Comparison of ENCODE assay signal across 11 cellular contexts in genomic region chr2:38590053-38590452, GRCh38. TPM values are rescaled to one million over a fixed set of nuclear protein-coding genes. Genes with fewer than 3 reads are reported as not detected.
DNase-seq lines count a peak whose midpoint lies in the region; ATAC-seq and TF ChIP-seq lines count a peak whose summit lies in the region.
"Had no signal": no experiment of that assay in that cellular context is flagged by ENCODE, and none has a peak within 500 bp of the region (broad histone marks: within the 10 kb centered on the region; RNA-seq: fewer than 3 reads in every experiment).

No MANE protein-coding gene starts in this region.

- no peaks in the 10 kb centered on the region for H3K9me3 Mint-ChIP-seq in T-cell
- H3K9me3 Mint-ChIP-seq: activated naive CD4-positive, alpha-beta T cell treated with anti-CD3 and anti-CD28 coated beads, Interleukin-2, amount 50 U/mL, for 72 hours had no signal

- intact Hi-C loops in stomach (cut with DNase I; ENCODE audit: low total_unique reads) = no loop called here

- H3K27ac ChIP-seq in stomach = no peak overlapping the region

- POLR2A ChIA-PET in T-cell (lab: Charles Lee) = interaction anchor here in 1 of 2 donors (0.6 kb wide), 2 partner anchors 9 to 161 kb away, joined by 3 read pairs; partner anchors contain the start of gene SRSF7

- H3K9me3 ChIP-seq in MG63 (no peaks in the 10 kb centered on the region), stomach (no peaks in the 10 kb centered on the region)

- H3K27ac Mint-ChIP-seq in T-cell = peak overlapping the region; percentile 13 to 84
- H3K27ac Mint-ChIP-seq: activated naive CD4-positive, alpha-beta T cell treated with anti-CD3 and anti-CD28 coated beads, Interleukin-2, amount 50 U/mL, for 72 hours had no signal

- TF ChIP-seq EP300 in stomach (IDR thresholded peaks at IDR 0.05) = no peak

- no peaks in the 10 kb centered on the region for H3K27me3 Mint-ChIP-seq in T-cell

- WGBS in stomach, 5 donors = 83 to 88% (median 87%) methylated on average over 3 of the region's 3 CpGs

- H3K36me3 ChIP-seq in MG63 = peaks cover 10% of the 10 kb centered on the region
- H3K36me3 ChIP-seq in stomach = peaks cover 5 to 19% (median 11%) of the 10 kb centered on the region in 4 donors

- peak; percentile 18 for TF ChIP-seq CTCF in AG09309 (IDR thresholded peaks at IDR 0.05; ENCODE audit: control insufficient read depth, insufficient read depth, low read depth, low read length, missing control alignments)
- peak; percentile 36 for TF ChIP-seq CTCF in fibroblast of the aortic adventitia (IDR thresholded peaks at IDR 0.05; ENCODE audit: insufficient read depth, low read length)
- no peak for TF ChIP-seq CTCF in stomach (IDR thresholded peaks at IDR 0.05)
- TF ChIP-seq CTCF in GM10266 (IDR thresholded peaks at IDR 0.05; ENCODE audit: control insufficient read depth, insufficient read depth, low read depth, missing control alignments) = no peak

- peaks cover 28% of the 10 kb centered on the region for H3K36me3 Mint-ChIP-seq in T-cell

- CTCF ChIA-PET in T-cell (lab: Charles Lee) = interaction anchor here (0.5 to 3.9 kb wide), 6 partner anchors 8 to 153 kb away, joined by 3 to 27 read pairs (median 4); no protein-coding TSS in a partner anchor

- ATAC-seq in T-cell (replicated peaks in 1 of 4) = no peak
- ATAC-seq: activated naive CD4-positive, alpha-beta T cell treated with anti-CD3 and anti-CD28 coated beads, Interleukin-2, amount 50 U/mL, for 72 hours had no signal

- no peak for DNase-seq in AG09309 (ENCODE audit: low read depth)
- peak; percentile 49 for DNase-seq in ELR (ENCODE audit: low read depth)
- DNase-seq in T-cell = no peak
- DNase-seq in fibroblast of the aortic adventitia (ENCODE audit: low read depth) = no peak
- no peak for DNase-seq in NCI-H774 (lab: John Stamatoyannopoulos, UW)
- DNase-seq in MG63 = no peak
- no peak for DNase-seq in stomach
- DNase-seq in GM10266 (ENCODE audit: extremely low spot score) = no peak
- DNase-seq: DMS79 treated with DMSO at 0.1 percent for 48 hours; stimulated activated CD4-positive, alpha-beta T cell treated with anti-CD3 and anti-CD28 coated beads, Interleukin-4, amount 100 ng/mL, for 24 hours had no signal

- peaks cover 21 to 69% (median 61%) of the 10 kb centered on the region in 3 donors for H3K4me1 Mint-ChIP-seq in T-cell

- peak overlapping the region in 2 of 3 donors; percentile 32 to 34 for H3K4me3 Mint-ChIP-seq in T-cell

- H3K4me1 ChIP-seq in stomach = peaks cover 8 to 96% (median 48%) of the 10 kb centered on the region in 4 donors

- no peak for TF ChIP-seq POLR2A in stomach (IDR thresholded peaks at IDR 0.05)

- H3K4me3 ChIP-seq in AG09309 (ENCODE audit: control insufficient read depth, low read depth, low read length) (no peak overlapping the region), fibroblast of the aortic adventitia (ENCODE audit: low read depth, low read length) (no peak overlapping the region), MG63 (no peak overlapping the region), stomach (no peak overlapping the region)

- H3K27me3 ChIP-seq in MG63 (no peaks in the 10 kb centered on the region), stomach (no peaks in the 10 kb centered on the region)

RNA-seq across cellular contexts. Expression of gene HNRNPLL, which starts 12.7 kb away (rescaled TPM):
- total RNA-seq in T-cell (10 to 100 TPM; 28.1 to 69.0 (median 35.2) TPM), fibroblast of the aortic adventitia (ENCODE audit: low replicate concordance) (34.5 and 45.0 TPM in 2 replicates), stomach (10 to 100 TPM; 22.9 to 97.9 (median 39.1) TPM)
- 30.5 and 34.1 TPM in 2 replicates for total RNA-seq in MG63 (2014; rRNA removed; shearing (Covaris generic); ENCODE audit: low replicate concordance)
- 10 to 100 TPM; 12.2 to 13.6 (median 13.0) TPM for polyA plus RNA-seq in stomach

Comparison
In these comparisons a context has a peak if more than half of its experiments do, and no peak if none do; other contexts are left out.
1. CTCF ChIP-seq: peak in AG09309 (single experiment) and fibroblast of the aortic adventitia (single experiment); none in stomach (0 of 7) and GM10266 (single experiment).